ENCODE assay signal across 11 cellular contexts in the genomic region with DNA sequence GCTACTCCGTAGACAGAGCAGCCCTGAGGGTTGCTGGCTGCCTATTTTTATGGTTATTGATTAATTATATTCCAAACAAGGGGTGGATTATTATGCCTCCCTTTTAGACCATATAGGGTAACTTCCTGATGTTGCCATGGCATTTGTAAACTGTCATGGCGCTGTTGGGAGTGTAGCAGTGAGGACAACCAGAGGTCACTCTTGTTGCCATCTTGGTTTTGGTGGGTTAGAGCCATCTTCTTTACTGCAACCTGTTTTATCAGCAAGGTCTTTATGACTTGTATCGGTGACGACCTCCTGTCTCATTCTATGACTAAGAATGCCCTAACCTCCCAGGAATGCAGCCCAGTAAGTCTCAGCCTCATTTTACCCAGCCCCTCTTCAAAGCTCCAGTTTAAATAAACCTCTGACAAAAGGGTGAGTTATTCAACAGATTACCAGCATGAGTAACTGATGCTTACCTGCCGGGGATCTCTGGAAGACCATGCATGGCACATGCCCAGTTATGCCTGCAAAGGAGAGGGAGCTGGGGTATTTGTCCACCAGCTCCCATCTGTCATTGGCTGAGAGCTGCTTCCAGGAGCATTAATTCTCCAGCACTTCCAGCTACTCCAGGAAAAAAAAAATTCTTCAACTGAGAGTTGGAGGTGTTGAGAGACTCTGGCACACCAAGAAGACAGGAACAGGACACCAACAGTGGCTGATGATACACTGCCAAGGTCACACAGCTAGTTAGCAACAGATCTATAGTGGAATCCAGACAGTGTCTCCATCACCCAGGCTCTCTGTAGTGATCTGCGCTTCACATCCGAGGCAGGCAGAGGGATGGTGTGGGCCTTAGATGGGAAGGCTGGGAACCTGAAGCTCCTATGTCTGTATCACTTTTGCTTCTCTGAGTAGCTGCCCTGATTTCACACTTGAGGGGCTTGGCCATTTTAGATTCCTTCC. TPM values are rescaled to one million over a fixed set of nuclear protein-coding genes. Genes with fewer than 3 reads are reported as not detected.
DNase-seq lines count a peak whose midpoint lies in the region; ATAC-seq, FAIRE-seq and TF ChIP-seq lines count a peak whose summit lies in the region.
"Had no signal": no experiment of that assay in that cellular context is flagged by ENCODE, and none has a peak within 500 bp of the region (broad histone marks: within the 10 kb centered on the region; RNA-seq: fewer than 3 reads in every experiment).

No MANE protein-coding gene starts in this region.

- H3K9me3 ChIP-seq in adrenal gland (replicated peaks in 1 of 3): no peaks in the 10 kb centered on the region
- H3K9me3 ChIP-seq: left ventricle myocardium inferior had no signal

- intact Hi-C loops in adrenal gland (cut with DNase I): loop anchor here in 1 of 2 donors (5.0 kb wide), 1 partner anchor 128 kb away; no protein-coding TSS in a partner anchor
- intact Hi-C loops in lower leg skin (cut with DNase I; ENCODE audit: low total_unique reads): no loop called here

- no peaks in the 10 kb centered on the region for H3K27me3 ChIP-seq in adrenal gland

- no peak overlapping the region for H3K4me3 ChIP-seq in epithelial cell of proximal tubule (ENCODE audit: low read depth, low read length)
- no peak overlapping the region for H3K4me3 ChIP-seq in adrenal gland
- H3K4me3 ChIP-seq in lower leg skin (ENCODE audit: low read depth, poor library complexity, severe bottlenecking): no peak overlapping the region
- H3K4me3 ChIP-seq: left ventricle myocardium inferior, SK-N-MC had no signal

- peak overlapping the region in 1 of 5 donors; percentile 38 for H3K27ac ChIP-seq in adrenal gland
- H3K27ac ChIP-seq: left ventricle myocardium inferior, SK-N-MC had no signal

- peak; percentile 6 for ATAC-seq in omental fat pad (ENCODE audit: low FRiP score)
- no peak for ATAC-seq in GM19324 (IDR thresholded peaks at IDR 0.05; ENCODE audit: low FRiP score, unreplicated experiment)

- DNase-seq in GM12892 (ENCODE audit: insufficient read length) (no peak), RKO (ENCODE audit: low spot score) (peak; percentile 72), epithelial cell of proximal tubule (ENCODE audit: low read depth) (peak; percentile 15), omental fat pad (ENCODE audit: low spot score) (no peak), adrenal gland (no peak), lower leg skin (ENCODE audit: low spot score in 2 of 2) (no peak)
- no peak for DNase-seq in central memory CD4-positive, alpha-beta T cell
- DNase-seq: left ventricle myocardium inferior, NCI-H1092 had no signal

- H3K4me1 ChIP-seq in adrenal gland (replicated peaks in 1 of 2): peaks cover 0 to 12% of the 10 kb centered on the region in 2 donors

- 69 to 81% (median 76%) methylated on average over 6 to 7 of the region's 7 CpGs for WGBS in adrenal gland, 4 donors
- 68 to 71% methylated on average over 7 of the region's 7 CpGs for WGBS in lower leg skin, 2 donors

- FAIRE-seq in GM12892 (lab: Jason Lieb, UNC): peak; percentile 24

- peaks cover 0 to 39% of the 10 kb centered on the region in 2 donors for H3K36me3 ChIP-seq in adrenal gland (replicated peaks in 1 of 2)

- TF ChIP-seq CTCF in epithelial cell of proximal tubule (conservative IDR thresholded peaks at IDR 0.05; ENCODE audit: low read depth, low read length) (no peak), omental fat pad (IDR thresholded peaks at IDR 0.05) (no peak), adrenal gland (IDR thresholded peaks at IDR 0.05) (no peak), lower leg skin (IDR thresholded peaks at IDR 0.05) (no peak)

- TF ChIP-seq POLR2A in GM12892 (IDR thresholded peaks at IDR 0.05; ENCODE audit: low read depth, low read length) (no peak), adrenal gland (IDR thresholded peaks at IDR 0.05) (no peak), lower leg skin (IDR thresholded peaks at IDR 0.05) (no peak)

RNA-seq across cellular contexts. Expression of gene IL21R, which starts 36.6 kb away (rescaled TPM):
- polyA plus RNA-seq in GM12892 (2012; ENCODE audit: missing spikeins): 31.5 TPM
- total RNA-seq in epithelial cell of proximal tubule (0.29 TPM in 1 of 2 replicates, not detected in the other), omental fat pad (1 to 10 TPM in 1 of 4 donors, under 1 TPM in 2, not detected in 1; 0.19 to 1.3 (median 0.25) TPM), adrenal gland (1 to 10 TPM in 1 of 8 donors, under 1 TPM in 6, not detected in 1; 0.14 to 2.6 (median 0.46) TPM), lower leg skin (under 1 TPM; 0.15 to 0.58 (median 0.37) TPM)
- polyA plus RNA-seq in adrenal gland: under 1 TPM; 0.08 to 0.55 (median 0.17) TPM

RNA-seq across cellular contexts. Expression of gene IL4R, which starts 51.6 kb away (rescaled TPM):
- polyA plus RNA-seq in GM12892 (2012; ENCODE audit: missing spikeins): 18.8 TPM
- total RNA-seq in epithelial cell of proximal tubule (33.7 and 36.8 TPM in 2 replicates), omental fat pad (100 to 1,000 TPM in 1 of 4 donors, 10 to 100 TPM in 3; 36.9 to 162 (median 47.3) TPM), adrenal gland (100 to 1,000 TPM in 3 of 8 donors, 10 to 100 TPM in 5; 32.4 to 142 (median 62.8) TPM), lower leg skin (10 to 100 TPM; 22.3 to 35.0 (median 25.1) TPM)
- 10 to 100 TPM; 25.6 to 46.7 (median 46.6) TPM for polyA plus RNA-seq in adrenal gland

Comparison
In these comparisons a context has a peak if more than half of its experiments do, and no peak if none do; other contexts are left out.
1. DNase-seq: peak in RKO (single experiment) and epithelial cell of proximal tubule (single experiment); none in GM12892 (single experiment), omental fat pad (single experiment), adrenal gland (0 of 7), central memory CD4-positive, alpha-beta T cell (single experiment) and lower leg skin (0 of 2).